ENCODE assay signal across 8 cellular contexts in genomic region chr16:89329830-89330176, GRCh38.
A peak's percentile ranks its signal among the peaks of the same experiment; 100 is the strongest.
DNase-seq lines count a peak whose midpoint lies in the region; ATAC-seq, FAIRE-seq and TF ChIP-seq lines count a peak whose summit lies in the region.
"Not testable (repeated sequence)": the region's sequence is repeated elsewhere in the genome, so short reads cannot be mapped to it uniquely, and the experiment has no call there.

No MANE protein-coding gene starts in this region.

- H3K4me3 ChIP-seq in A549; GM23248; mesenchymal stem cell (ENCODE audit: insufficient read depth in 1 of 2, low read depth in 1 of 2, low read length in 2 of 2): not testable (repeated sequence)

- POLR2A ChIA-PET in A549 (lab: Yijun Ruan, JAX) = interaction anchor here (0.7 kb wide), 1 partner anchor 472 kb away, joined by 3 read pairs; no protein-coding TSS in a partner anchor
- POLR2A ChIA-PET in WTC11 (lab: Charles Lee) = not testable (repeated sequence)
- POLR2A ChIA-PET in MCF 10A (lab: Yijun Ruan, JAX) = interaction anchor here (0.6 to 1.4 kb wide), 8 partner anchors 8 to 305 kb away, joined by 3 to 6 read pairs (median 4); partner anchors contain the start of gene SPG7

- BruUV-seq in MCF 10A (replicated peaks; lab: Mats Ljungman, UMichigan) = not testable (repeated sequence)

- H3K27ac ChIP-seq in A549 (peak overlapping the region; percentile 86 to 98), GM23248 (peak overlapping the region; percentile 3; the same call in 1 of the 2 replicates)
- H3K27ac ChIP-seq in mesenchymal stem cell (ENCODE audit: low read length, poor library complexity, severe bottlenecking) = not testable (repeated sequence)

- peaks cover 70% of the 10 kb centered on the region for H3K4me1 Mint-ChIP-seq in WTC11
- H3K4me1 Mint-ChIP-seq in activated T-helper 17 cell treated with anti-CD3 and anti-CD28 coated beads, Interleukin-2, amount 50 U/mL, for 72 hours = peaks cover 47% of the 10 kb centered on the region
- H3K4me1 Mint-ChIP-seq in MCF 10A (ENCODE audit: insufficient read depth, unreplicated experiment) = peaks cover 36% of the 10 kb centered on the region

- H3K23ac ChIP-seq in mesenchymal stem cell (ENCODE audit: low read length in 2 of 2) = not testable (repeated sequence)

- H2AK5ac ChIP-seq in mesenchymal stem cell (ENCODE audit: low read length, severe bottlenecking) = not testable (repeated sequence)

- H2BK15ac ChIP-seq in mesenchymal stem cell (ENCODE audit: low read depth, poor library complexity, severe bottlenecking) = not testable (repeated sequence)

- H3K27me3 Mint-ChIP-seq in WTC11 (ENCODE audit: low read depth); activated T-helper 17 cell treated with anti-CD3 and anti-CD28 coated beads, Interleukin-2, amount 50 U/mL, for 72 hours; MCF 10A (ENCODE audit: insufficient read depth, unreplicated experiment): not testable (repeated sequence)

- not testable (repeated sequence) for H2BK5ac ChIP-seq in mesenchymal stem cell (ENCODE audit: low read depth, low read length, poor library complexity, severe bottlenecking)

- not testable (repeated sequence) for TF ChIP-seq RAD21 in A549 (conservative IDR thresholded peaks at IDR 0.05 in 1 of 2, IDR thresholded peaks at IDR 0.05 in 1 of 2)

- H2AFZ ChIP-seq in GM23248; mesenchymal stem cell (ENCODE audit: low read depth, low read length): not testable (repeated sequence)

- not testable (repeated sequence) for H3K27me3 ChIP-seq in GM23248 (replicated peaks; ENCODE audit: insufficient read depth); mesenchymal stem cell (ENCODE audit: control insufficient read depth in 1 of 2, insufficient read depth in 1 of 2, low read length in 2 of 2)

- H4K8ac ChIP-seq in mesenchymal stem cell (ENCODE audit: low read length) = not testable (repeated sequence)

- FAIRE-seq in A549 (lab: Jason Lieb, UNC) = not testable (repeated sequence)
- peak; percentile 26 for FAIRE-seq in frontal cortex (lab: Jason Lieb, UNC)

- DNase-seq in A549 (ENCODE audit: low read depth in 1 of 2, low spot score in 1 of 2); GM23248; WTC11 (ENCODE audit: low spot score); MCF 10A (ENCODE audit: unreplicated experiment); frontal cortex (ENCODE audit: low spot score in 2 of 2); mesenchymal stem cell: not testable (repeated sequence)
- DNase-seq in sciatic nerve (ENCODE audit: low spot score) = peak; percentile 10

- H4K20me1 ChIP-seq in GM23248 (ENCODE audit: insufficient read depth) = peaks cover 40% of the 10 kb centered on the region; the same call in 1 of the 2 replicates

- not testable (repeated sequence) for H3K4me3 Mint-ChIP-seq in WTC11; MCF 10A (ENCODE audit: unreplicated experiment)
- peak overlapping the region; percentile 61 for H3K4me3 Mint-ChIP-seq in activated T-helper 17 cell treated with anti-CD3 and anti-CD28 coated beads, Interleukin-2, amount 50 U/mL, for 72 hours

- H3K36me3 ChIP-seq in GM23248 (ENCODE audit: low read depth); mesenchymal stem cell (ENCODE audit: control insufficient read depth in 1 of 2, insufficient read depth in 2 of 2, low read depth in 1 of 2, low read length in 2 of 2): not testable (repeated sequence)

- H3K36me3 Mint-ChIP-seq in WTC11 = not testable (repeated sequence)
- peaks cover 38% of the 10 kb centered on the region for H3K36me3 Mint-ChIP-seq in activated T-helper 17 cell treated with anti-CD3 and anti-CD28 coated beads, Interleukin-2, amount 50 U/mL, for 72 hours (ENCODE audit: low read depth)
- H3K36me3 Mint-ChIP-seq in MCF 10A (ENCODE audit: insufficient read depth, unreplicated experiment) = peaks cover 19% of the 10 kb centered on the region

- not testable (repeated sequence) for H3K9me3 ChIP-seq in A549; GM23248 (ENCODE audit: low read depth); mesenchymal stem cell (ENCODE audit: control insufficient read depth, low read length)

- not testable (repeated sequence) for H3K4ac ChIP-seq in mesenchymal stem cell (ENCODE audit: low read depth in 1 of 2, low read length in 2 of 2)

- not testable (repeated sequence) for H2BK12ac ChIP-seq in mesenchymal stem cell (ENCODE audit: low read length in 2 of 2)

- TF ChIP-seq EP300 in A549 (IDR thresholded peaks at IDR 0.05) = not testable (repeated sequence)

- 78% methylated on average over 4 of the region's 4 CpGs for WGBS in A549 (ENCODE audit: missing lambda C conversion rate)
- WGBS in GM23248 (ENCODE audit: low coverage in 1 of 2, low lambda C conversion rate in 2 of 2, missing lambda C conversion rate in 2 of 2), 2 experiments = 93 to 96% methylated on average over 4 of the region's 4 CpGs
- WGBS in mesenchymal stem cell = 100% methylated on average over 2 of the region's 4 CpGs

- H3K79me1 ChIP-seq in mesenchymal stem cell (replicated peaks; ENCODE audit: low read length, poor library complexity, severe bottlenecking) = peaks cover 11% of the 10 kb centered on the region

- CTCF ChIA-PET in A549 (lab: Yijun Ruan, JAX) = interaction anchor here (0.7 to 1.8 kb wide), 4 partner anchors 10 to 279 kb away, joined by 3 to 5 read pairs (median 4); no protein-coding TSS in a partner anchor
- CTCF ChIA-PET in WTC11 (lab: Charles Lee) = interaction anchor here (1.0 kb wide), 1 partner anchor 21 kb away, joined by 3 read pairs; no protein-coding TSS in a partner anchor
- CTCF ChIA-PET in MCF 10A (lab: Yijun Ruan, JAX) = interaction anchor here (0.9 kb wide), 1 partner anchor 177 kb away, joined by 4 read pairs; no protein-coding TSS in a partner anchor

- intact Hi-C loops in MCF 10A (cut with micrococcal nuclease) = not testable (repeated sequence)
- intact Hi-C loops in sciatic nerve (cut with DNase I) = loop anchor here (10.0 kb wide), 1 partner anchor 165 kb away; the partner anchor contains the start of gene ANKRD11

- not testable (repeated sequence) for H3K9ac ChIP-seq in GM23248
- peak overlapping the region; percentile 24 for H3K9ac ChIP-seq in mesenchymal stem cell (ENCODE audit: low read length)

- H3K4me2 ChIP-seq in A549 = peak overlapping the region; percentile 76
- not testable (repeated sequence) for H3K4me2 ChIP-seq in GM23248 (ENCODE audit: unreplicated experiment); mesenchymal stem cell (ENCODE audit: low read length, poor library complexity, severe bottlenecking)

- H3K9me3 Mint-ChIP-seq in WTC11; activated T-helper 17 cell treated with anti-CD3 and anti-CD28 coated beads, Interleukin-2, amount 50 U/mL, for 72 hours; MCF 10A (ENCODE audit: unreplicated experiment): not testable (repeated sequence)

- not testable (repeated sequence) for H3K14ac ChIP-seq in mesenchymal stem cell (ENCODE audit: low read length in 2 of 2)

- not testable (repeated sequence) for H2BK120ac ChIP-seq in mesenchymal stem cell (ENCODE audit: low read depth, low read length)

- in situ Hi-C loops in GM23248 (cut with MboI) = not testable (repeated sequence)

- peaks cover 44% of the 10 kb centered on the region for H3F3A ChIP-seq in GM23248 (ENCODE audit: insufficient read depth)

- not testable (repeated sequence) for H3K9me2 ChIP-seq in GM23248 (ENCODE audit: insufficient read depth)

- H3K79me2 ChIP-seq in GM23248 (ENCODE audit: insufficient read depth) = peaks cover 100% of the 10 kb centered on the region

- H4K91ac ChIP-seq in mesenchymal stem cell (ENCODE audit: low read length) = not testable (repeated sequence)

- H3K4me1 ChIP-seq in A549 (peaks cover 98% of the 10 kb centered on the region), GM23248 (ENCODE audit: insufficient read depth) (peaks cover 63% of the 10 kb centered on the region), mesenchymal stem cell (ENCODE audit: control insufficient read depth, insufficient read depth, low read depth, low read length) (peaks cover 60% of the 10 kb centered on the region)

- not testable (repeated sequence) for TF ChIP-seq CTCF in A549 (IDR thresholded peaks at IDR 0.05); WTC11 (IDR thresholded peaks at IDR 0.05); MCF 10A (IDR thresholded peaks at IDR 0.05; ENCODE audit: unreplicated experiment)

- H3K18ac ChIP-seq in mesenchymal stem cell (ENCODE audit: low read depth in 1 of 2, low read length in 2 of 2) = not testable (repeated sequence)

- ATAC-seq in A549; WTC11; activated T-helper 17 cell treated with anti-CD3 and anti-CD28 coated beads, Interleukin-2, amount 50 U/mL, for 72 hours (replicated peaks); sciatic nerve: not testable (repeated sequence)

- not testable (repeated sequence) for H3K27ac Mint-ChIP-seq in WTC11; activated T-helper 17 cell treated with anti-CD3 and anti-CD28 coated beads, Interleukin-2, amount 50 U/mL, for 72 hours
- peak overlapping the region; percentile 54 for H3K27ac Mint-ChIP-seq in MCF 10A (ENCODE audit: low read depth, unreplicated experiment)

- not testable (repeated sequence) for TF ChIP-seq POLR2A in A549 (IDR thresholded peaks at IDR 0.05; ENCODE audit: low read length)

TF ChIP-seq in WTC11, 78 proteins besides CTCF, POLR2A, EP300 and RAD21:
- TF ChIP-seq HMGA2 (CRISPR knock-in tag; IDR thresholded peaks at IDR 0.05) = peak; percentile 93
TF ChIP-seq in WTC11: peak in this region for 1; not testable (repeated sequence) for 77.
